1 cellular context compared by ENCODE assay signal in the genomic region with DNA sequence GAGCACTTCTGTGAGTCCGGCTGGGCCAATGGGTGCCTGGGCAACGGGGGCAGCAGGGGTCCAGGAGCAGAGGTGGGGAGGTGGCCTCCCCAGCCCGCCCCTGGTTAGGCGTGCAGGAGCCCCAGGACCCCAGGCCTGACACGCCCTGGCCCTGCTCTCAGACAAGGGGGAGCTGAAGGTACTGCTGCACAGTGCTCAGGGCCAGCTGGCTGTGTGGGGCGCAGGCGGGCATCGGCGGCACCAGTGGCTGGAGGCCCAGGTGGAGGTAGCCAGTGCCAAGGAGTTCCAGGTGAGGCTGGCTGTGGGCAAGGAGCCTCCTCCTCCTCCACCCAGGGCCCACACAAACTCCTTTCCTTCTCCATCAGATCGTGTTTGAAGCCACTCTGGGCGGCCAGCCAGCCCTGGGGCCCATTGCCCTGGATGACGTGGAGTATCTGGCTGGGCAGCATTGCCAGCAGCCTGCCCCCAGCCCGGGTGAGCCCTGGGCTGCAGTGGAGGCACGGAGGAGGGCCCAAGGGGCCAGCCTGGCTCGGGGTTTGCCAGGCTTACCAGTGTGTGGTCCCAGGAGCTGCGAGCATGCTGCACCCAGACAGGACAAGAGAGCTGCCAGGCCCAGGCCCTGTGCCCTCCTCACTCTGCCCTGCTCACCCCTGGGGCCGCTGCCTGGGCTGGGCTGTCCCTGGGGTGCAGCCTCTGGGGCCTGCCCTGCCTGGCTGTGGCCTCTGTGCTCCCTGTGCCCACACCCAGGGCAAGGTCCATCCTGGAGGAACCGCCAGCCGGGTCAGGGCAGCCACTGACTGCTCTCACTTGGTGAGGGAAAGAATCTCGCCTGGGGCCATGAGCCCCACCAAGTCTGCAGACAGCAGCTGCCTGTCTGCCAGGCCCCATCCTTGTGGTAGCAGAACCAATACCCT.
TF ChIP-seq lines count a peak whose summit lies in the region.

No MANE protein-coding gene starts in this region.

TF ChIP-seq in GM12878, 131 proteins besides CTCF, POLR2A, EP300 and RAD21:
- TF ChIP-seq, protein P1, sequence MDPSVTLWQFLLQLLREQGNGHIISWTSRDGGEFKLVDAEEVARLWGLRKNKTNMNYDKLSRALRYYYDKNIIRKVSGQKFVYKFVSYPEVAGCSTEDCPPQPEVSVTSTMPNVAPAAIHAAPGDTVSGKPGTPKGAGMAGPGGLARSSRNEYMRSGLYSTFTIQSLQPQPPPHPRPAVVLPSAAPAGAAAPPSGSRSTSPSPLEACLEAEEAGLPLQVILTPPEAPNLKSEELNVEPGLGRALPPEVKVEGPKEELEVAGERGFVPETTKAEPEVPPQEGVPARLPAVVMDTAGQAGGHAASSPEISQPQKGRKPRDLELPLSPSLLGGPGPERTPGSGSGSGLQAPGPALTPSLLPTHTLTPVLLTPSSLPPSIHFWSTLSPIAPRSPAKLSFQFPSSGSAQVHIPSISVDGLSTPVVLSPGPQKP (IDR thresholded peaks at IDR 0.05; ENCODE audit: low read depth, low read length), result no peak
- TF ChIP-seq STAT1 (conservative IDR thresholded peaks at IDR 0.05), result no peak
- no peak for TF ChIP-seq NR2F1 (conservative IDR thresholded peaks at IDR 0.05)
- TF ChIP-seq JUNB (IDR thresholded peaks at IDR 0.05), result no peak
- TF ChIP-seq POLR2AphosphoS5 (IDR thresholded peaks at IDR 0.05; ENCODE audit: low read length), result no peak
- no peak for TF ChIP-seq CBX5 (IDR thresholded peaks at IDR 0.05; ENCODE audit: low read depth)
- TF ChIP-seq, protein P2, sequence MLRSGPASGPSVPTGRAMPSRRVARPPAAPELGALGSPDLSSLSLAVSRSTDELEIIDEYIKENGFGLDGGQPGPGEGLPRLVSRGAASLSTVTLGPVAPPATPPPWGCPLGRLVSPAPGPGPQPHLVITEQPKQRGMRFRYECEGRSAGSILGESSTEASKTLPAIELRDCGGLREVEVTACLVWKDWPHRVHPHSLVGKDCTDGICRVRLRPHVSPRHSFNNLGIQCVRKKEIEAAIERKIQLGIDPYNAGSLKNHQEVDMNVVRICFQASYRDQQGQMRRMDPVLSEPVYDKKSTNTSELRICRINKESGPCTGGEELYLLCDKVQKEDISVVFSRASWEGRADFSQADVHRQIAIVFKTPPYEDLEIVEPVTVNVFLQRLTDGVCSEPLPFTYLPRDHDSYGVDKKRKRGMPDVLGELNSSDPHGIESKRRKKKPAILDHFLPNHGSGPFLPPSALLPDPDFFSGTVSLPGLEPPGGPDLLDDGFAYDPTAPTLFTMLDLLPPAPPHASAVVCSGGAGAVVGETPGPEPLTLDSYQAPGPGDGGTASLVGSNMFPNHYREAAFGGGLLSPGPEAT (IDR thresholded peaks at IDR 0.05; ENCODE audit: low read depth), result no peak
- no peak for TF ChIP-seq MTA2 (IDR thresholded peaks at IDR 0.05; ENCODE audit: low read depth)
- TF ChIP-seq, protein P3, sequence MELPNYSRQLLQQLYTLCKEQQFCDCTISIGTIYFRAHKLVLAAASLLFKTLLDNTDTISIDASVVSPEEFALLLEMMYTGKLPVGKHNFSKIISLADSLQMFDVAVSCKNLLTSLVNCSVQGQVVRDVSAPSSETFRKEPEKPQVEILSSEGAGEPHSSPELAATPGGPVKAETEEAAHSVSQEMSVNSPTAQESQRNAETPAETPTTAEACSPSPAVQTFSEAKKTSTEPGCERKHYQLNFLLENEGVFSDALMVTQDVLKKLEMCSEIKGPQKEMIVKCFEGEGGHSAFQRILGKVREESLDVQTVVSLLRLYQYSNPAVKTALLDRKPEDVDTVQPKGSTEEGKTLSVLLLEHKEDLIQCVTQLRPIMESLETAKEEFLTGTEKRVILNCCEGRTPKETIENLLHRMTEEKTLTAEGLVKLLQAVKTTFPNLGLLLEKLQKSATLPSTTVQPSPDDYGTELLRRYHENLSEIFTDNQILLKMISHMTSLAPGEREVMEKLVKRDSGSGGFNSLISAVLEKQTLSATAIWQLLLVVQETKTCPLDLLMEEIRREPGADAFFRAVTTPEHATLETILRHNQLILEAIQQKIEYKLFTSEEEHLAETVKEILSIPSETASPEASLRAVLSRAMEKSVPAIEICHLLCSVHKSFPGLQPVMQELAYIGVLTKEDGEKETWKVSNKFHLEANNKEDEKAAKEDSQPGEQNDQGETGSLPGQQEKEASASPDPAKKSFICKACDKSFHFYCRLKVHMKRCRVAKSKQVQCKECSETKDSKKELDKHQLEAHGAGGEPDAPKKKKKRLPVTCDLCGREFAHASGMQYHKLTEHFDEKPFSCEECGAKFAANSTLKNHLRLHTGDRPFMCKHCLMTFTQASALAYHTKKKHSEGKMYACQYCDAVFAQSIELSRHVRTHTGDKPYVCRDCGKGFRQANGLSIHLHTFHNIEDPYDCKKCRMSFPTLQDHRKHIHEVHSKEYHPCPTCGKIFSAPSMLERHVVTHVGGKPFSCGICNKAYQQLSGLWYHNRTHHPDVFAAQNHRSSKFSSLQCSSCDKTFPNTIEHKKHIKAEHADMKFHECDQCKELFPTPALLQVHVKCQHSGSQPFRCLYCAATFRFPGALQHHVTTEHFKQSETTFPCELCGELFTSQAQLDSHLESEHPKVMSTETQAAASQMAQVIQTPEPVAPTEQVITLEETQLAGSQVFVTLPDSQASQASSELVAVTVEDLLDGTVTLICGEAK (IDR thresholded peaks at IDR 0.05; ENCODE audit: borderline replicate concordance), result no peak
- no peak for TF ChIP-seq PML (IDR thresholded peaks at IDR 0.05; ENCODE audit: low read length)
- TF ChIP-seq SREBF2 (IDR thresholded peaks at IDR 0.05; ENCODE audit: low read length), result no peak
- TF ChIP-seq ZNF24 (IDR thresholded peaks at IDR 0.05), result no peak
